In the genomic region with DNA sequence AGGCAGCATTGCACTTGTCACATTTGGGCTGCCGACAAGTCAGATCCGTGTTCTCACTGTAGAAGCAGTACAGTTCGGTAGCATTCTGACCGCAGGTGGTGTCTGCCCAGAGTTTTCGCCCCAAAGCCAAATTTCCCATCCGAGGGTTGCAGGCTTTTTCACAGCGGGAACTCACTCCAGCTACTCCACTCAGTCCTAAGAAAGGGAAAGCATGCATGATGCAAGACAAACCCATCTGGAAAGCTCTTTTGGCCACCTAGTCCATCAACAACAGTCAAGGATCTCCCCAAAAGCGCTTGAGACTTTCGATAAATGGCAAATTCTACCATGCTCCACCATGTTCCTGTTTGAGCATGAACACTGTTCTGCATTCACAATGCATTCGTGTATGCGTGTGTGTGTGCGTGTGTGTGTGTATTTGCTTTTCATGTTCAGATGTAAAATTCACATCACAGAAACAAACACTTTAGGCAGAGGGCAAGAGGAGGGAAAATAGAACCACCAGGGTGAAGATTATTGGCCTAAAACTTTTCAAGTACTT, we compare ENCODE assay signal across 15 cellular contexts. TPM values are rescaled to one million over a fixed set of nuclear protein-coding genes. Genes with fewer than 3 reads are reported as not detected.
DNase-seq lines count a peak whose midpoint lies in the region; ATAC-seq, FAIRE-seq and TF ChIP-seq lines count a peak whose summit lies in the region.
"Had no signal": no experiment of that assay in that cellular context is flagged by ENCODE, and none has a peak within 500 bp of the region (broad histone marks: within the 10 kb centered on the region; RNA-seq: fewer than 3 reads in every experiment).

No MANE protein-coding gene starts in this region.

- H4K91ac ChIP-seq in IMR-90 (ENCODE audit: insufficient read depth, low read depth, low read length) = no peak overlapping the region

- peak overlapping the region; percentile 90 for H3K4me2 ChIP-seq in A549
- no peak overlapping the region; the same call in 1 of the 2 replicates for H3K4me2 ChIP-seq in IMR-90 (ENCODE audit: low read depth, low read length)
- H3K4me2 ChIP-seq: GM23338, KMS-11 had no signal

- TF ChIP-seq CTCF in A549 (IDR thresholded peaks at IDR 0.05) (no peak), IMR-90 (conservative IDR thresholded peaks at IDR 0.05; ENCODE audit: low read depth, low read length) (no peak), coronary artery (IDR thresholded peaks at IDR 0.05) (no peak), osteocyte (IDR thresholded peaks at IDR 0.05) (no peak)

- dilution Hi-C loops in IMR-90 (cut with HindIII; ENCODE audit: low sequenced_read_pairs, unreplicated experiment) = no loop called here

- H3K36me3 ChIP-seq in IMR-90 (ENCODE audit: control insufficient read depth, insufficient read depth, low read length) = peaks cover 20% of the 10 kb centered on the region

- H3K4ac ChIP-seq in IMR-90 (ENCODE audit: low read depth, low read length) = peak overlapping the region; percentile 73

- H3K14ac ChIP-seq in IMR-90 (replicated peaks; ENCODE audit: low read depth, low read length) = peak overlapping the region; percentile 73

- peaks cover 73% of the 10 kb centered on the region for H3K4me1 Mint-ChIP-seq in osteocyte (ENCODE audit: unreplicated experiment)
- H3K4me1 Mint-ChIP-seq in stimulated activated naive B cell treated with anti-CD40 and anti-IgM and Interleukin-4, amounts not matched to agents 10 μg/mL and 1 μg/mL and 100 μg/mL, for 72 hours = peaks cover 9 to 20% of the 10 kb centered on the region in 2 donors
- H3K4me1 Mint-ChIP-seq in activated CD4-positive, alpha-beta memory T cell treated with anti-CD3 and anti-CD28 coated beads for 36 hours (ENCODE audit: low read depth) = peaks cover 16% of the 10 kb centered on the region

- no TSS peak for BruUV-seq in IMR-90 (replicated peaks; lab: Mats Ljungman, UMichigan)

- H2AFZ ChIP-seq in IMR-90 (replicated peaks; ENCODE audit: low read length, poor library complexity) = no peak overlapping the region
- H2AFZ ChIP-seq: GM23338 had no signal

- no peaks in the 10 kb centered on the region for H3K27me3 Mint-ChIP-seq in osteocyte (ENCODE audit: unreplicated experiment)
- peaks cover 32 to 65% of the 10 kb centered on the region in 2 donors for H3K27me3 Mint-ChIP-seq in stimulated activated naive B cell treated with anti-CD40 and anti-IgM and Interleukin-4, amounts not matched to agents 10 μg/mL and 1 μg/mL and 100 μg/mL, for 72 hours
- peaks cover 45% of the 10 kb centered on the region for H3K27me3 Mint-ChIP-seq in activated CD4-positive, alpha-beta memory T cell treated with anti-CD3 and anti-CD28 coated beads for 36 hours

- POLR2A ChIA-PET in A549 (lab: Yijun Ruan, JAX) (no interaction called here), IMR-90 (lab: Charles Lee; ENCODE audit: unreplicated experiment) (no interaction called here)
- POLR2A ChIA-PET in activated CD4-positive, alpha-beta memory T cell treated with anti-CD3 and anti-CD28 coated beads for 36 hours (lab: Charles Lee) = no interaction called here

- TF ChIP-seq EP300 in A549 (IDR thresholded peaks at IDR 0.05) = no peak

- 96% methylated on average over 12 of the region's 12 CpGs for WGBS in A549 (ENCODE audit: missing lambda C conversion rate)
- WGBS in IMR-90 (ENCODE audit: extremely low coverage in 2 of 2, insufficient read length in 1 of 2), 2 experiments = 92% methylated on average over 4 of the region's 12 CpGs; no CpG with 5 or more reads in 1 of the 2 experiments

- no peak overlapping the region for H2BK5ac ChIP-seq in IMR-90 (ENCODE audit: low read depth, low read length, poor library complexity, severe bottlenecking)

- H2BK120ac ChIP-seq in IMR-90 (ENCODE audit: low read depth, low read length) = peak overlapping the region; percentile 74

- TF ChIP-seq RAD21 in A549 (conservative IDR thresholded peaks at IDR 0.05 in 1 of 2, IDR thresholded peaks at IDR 0.05 in 1 of 2) (no peak), IMR-90 (IDR thresholded peaks at IDR 0.05; ENCODE audit: low read length) (no peak)

- peak overlapping the region; percentile 92 for H3K4me3 Mint-ChIP-seq in osteocyte (ENCODE audit: unreplicated experiment)
- no peak overlapping the region for H3K4me3 Mint-ChIP-seq in stimulated activated naive B cell treated with anti-CD40 and anti-IgM and Interleukin-4, amounts not matched to agents 10 μg/mL and 1 μg/mL and 100 μg/mL, for 72 hours
- H3K4me3 Mint-ChIP-seq in activated CD4-positive, alpha-beta memory T cell treated with anti-CD3 and anti-CD28 coated beads for 36 hours = no peak overlapping the region
- H3K4me3 Mint-ChIP-seq: GM23338 had no signal

- H2AK5ac ChIP-seq in IMR-90 (ENCODE audit: low read depth, low read length) = peak overlapping the region; percentile 95; the same call in 1 of the 2 replicates

- FAIRE-seq in A549 (lab: Jason Lieb, UNC) = peak; percentile 51

- peaks cover 19% of the 10 kb centered on the region; the same call in 1 of the 2 replicates for H4K20me1 ChIP-seq in IMR-90 (ENCODE audit: insufficient read depth, low read length)

- H4K5ac ChIP-seq in IMR-90 (ENCODE audit: low read depth, low read length) = no peak overlapping the region

- no peak overlapping the region for H3K9ac ChIP-seq in IMR-90 (ENCODE audit: low read depth, low read length)
- H3K9ac ChIP-seq: KMS-11 had no signal

- H3K79me1 ChIP-seq in IMR-90 (ENCODE audit: low read depth in 1 of 2, low read length in 2 of 2) = peaks cover 25 to 52% of the 10 kb centered on the region in 2 experiments

- H3K56ac ChIP-seq in IMR-90 (ENCODE audit: extremely low read depth, insufficient read depth, low read length) = no peak overlapping the region

- H3K9me3 Mint-ChIP-seq in osteocyte (ENCODE audit: unreplicated experiment) = no peaks in the 10 kb centered on the region
- H3K9me3 Mint-ChIP-seq in stimulated activated naive B cell treated with anti-CD40 and anti-IgM and Interleukin-4, amounts not matched to agents 10 μg/mL and 1 μg/mL and 100 μg/mL, for 72 hours = no peaks in the 10 kb centered on the region
- no peaks in the 10 kb centered on the region for H3K9me3 Mint-ChIP-seq in activated CD4-positive, alpha-beta memory T cell treated with anti-CD3 and anti-CD28 coated beads for 36 hours
- H3K9me3 Mint-ChIP-seq: GM23338 had no signal

- H3K18ac ChIP-seq in IMR-90 (ENCODE audit: low read depth, low read length) = no peak overlapping the region

- intact Hi-C loops in IMR-90 (cut with micrococcal nuclease) = no loop called here
- intact Hi-C loops in activated CD4-positive, alpha-beta memory T cell treated with anti-CD3 and anti-CD28 coated beads for 36 hours (cut with micrococcal nuclease) = no loop called here

- H4K8ac ChIP-seq in IMR-90 (ENCODE audit: low read depth in 2 of 2, low read length in 2 of 2) = peak overlapping the region in 1 of 2 experiments; percentile 55; a peak in 2 of 4 replicates

- H3K23ac ChIP-seq in IMR-90 (ENCODE audit: low read depth, low read length) = peak overlapping the region; percentile 84; the same call in 1 of the 2 replicates

- CTCF ChIA-PET in A549 (lab: Yijun Ruan, JAX) = interaction anchor here (1.0 to 1.7 kb wide), 5 partner anchors 9 to 205 kb away, joined by 3 to 5 read pairs (median 3); no protein-coding TSS in a partner anchor
- CTCF ChIA-PET in IMR-90 (lab: Yijun Ruan, JAX) = interaction anchor here (0.6 kb wide), 1 partner anchor 525 kb away, joined by 4 read pairs; no protein-coding TSS in a partner anchor
- CTCF ChIA-PET in activated CD4-positive, alpha-beta memory T cell treated with anti-CD3 and anti-CD28 coated beads for 36 hours (lab: Charles Lee) = no interaction called here

- TF ChIP-seq POLR2A in A549 (IDR thresholded peaks at IDR 0.05; ENCODE audit: low read length) (no peak), IMR-90 (IDR thresholded peaks at IDR 0.05; ENCODE audit: low read depth, low read length) (0 out of 2 replicates have a peak, but pooled peaks have one; percentile 50), GM18505 (IDR thresholded peaks at IDR 0.05; ENCODE audit: borderline replicate concordance, extremely low read depth, insufficient read depth, insufficient read length) (no peak)

- peaks cover 8% of the 10 kb centered on the region for H3K27me3 ChIP-seq in IMR-90 (ENCODE audit: control insufficient read depth, insufficient read depth, low read length)

- H3K27ac Mint-ChIP-seq in osteocyte (ENCODE audit: unreplicated experiment) = peak overlapping the region; percentile 97
- no peak overlapping the region for H3K27ac Mint-ChIP-seq in stimulated activated naive B cell treated with anti-CD40 and anti-IgM and Interleukin-4, amounts not matched to agents 10 μg/mL and 1 μg/mL and 100 μg/mL, for 72 hours
- no peak overlapping the region for H3K27ac Mint-ChIP-seq in activated CD4-positive, alpha-beta memory T cell treated with anti-CD3 and anti-CD28 coated beads for 36 hours
- H3K27ac Mint-ChIP-seq: GM23338 had no signal

- in situ Hi-C loops in IMR-90 (cut with MboI; ENCODE audit: low sequenced_read_pairs) = no loop called here

- no peak for ATAC-seq in A549
- no peak for ATAC-seq in IMR-90 (ENCODE audit: low read depth)
- no peak for ATAC-seq in stimulated activated naive B cell treated with anti-CD40 and anti-IgM and Interleukin-4, amounts not matched to agents 10 μg/mL and 1 μg/mL and 100 μg/mL, for 72 hours (replicated peaks)
- no peak for ATAC-seq in GM18505 (IDR thresholded peaks at IDR 0.05; ENCODE audit: unreplicated experiment)
- ATAC-seq: GM23338 had no signal

- H3K9me1 ChIP-seq in IMR-90 (ENCODE audit: insufficient read depth, low read length) = peaks cover 10% of the 10 kb centered on the region

- H3K4me3 ChIP-seq in A549 (no peak overlapping the region), IMR-90 (ENCODE audit: insufficient read depth, low read depth, low read length) (no peak overlapping the region), coronary artery (peak overlapping the region; percentile 38)
- H3K4me3 ChIP-seq: GM23338 had no signal

- H3K4me1 ChIP-seq in A549 (peaks cover 64% of the 10 kb centered on the region), IMR-90 (ENCODE audit: control insufficient read depth, insufficient read depth, low read length) (peaks cover 19% of the 10 kb centered on the region)

- H2BK20ac ChIP-seq in IMR-90 (ENCODE audit: low read depth, low read length) = no peak overlapping the region

- H2BK15ac ChIP-seq in IMR-90 (ENCODE audit: low read depth, low read length) = no peak overlapping the region

- DNase-seq in A549 (ENCODE audit: low read depth in 1 of 2, low spot score in 1 of 2) (no peak), IMR-90 (peak; percentile 14), coronary artery (ENCODE audit: low spot score) (no peak), osteocyte (ENCODE audit: extremely low spot score, unreplicated experiment) (no peak)
- no peak for DNase-seq in stimulated activated naive B cell treated with anti-CD40 and anti-IgM and Interleukin-4, amounts not matched to agents 10 μg/mL and 1 μg/mL and 100 μg/mL, for 72 hours
- DNase-seq in activated CD4-positive, alpha-beta memory T cell treated with anti-CD3 and anti-CD28 coated beads for 36 hours = no peak
- DNase-seq: Caco-2, NCI-H1048, NCI-H1436 treated with DMSO at 0.1 percent for 48 hours, NCI-H2029 treated with DMSO at 0.1 percent for 48 hours, NCI-H2171 treated with DMSO at 0.1 percent for 48 hours, SW 1271 had no signal

- no peak overlapping the region; a peak in 1 of 6 replicates for H3K27ac ChIP-seq in A549
- H3K27ac ChIP-seq in IMR-90 (ENCODE audit: insufficient read depth, low read length) = no peak overlapping the region
- no peak overlapping the region for H3K27ac ChIP-seq in coronary artery
- H3K27ac ChIP-seq: KMS-11 had no signal

- no peak overlapping the region for H2AK9ac ChIP-seq in IMR-90 (replicated peaks; ENCODE audit: low read depth, low read length, poor library complexity)

- peaks cover 63% of the 10 kb centered on the region for H3K36me3 Mint-ChIP-seq in osteocyte (ENCODE audit: unreplicated experiment)
- no peaks in the 10 kb centered on the region for H3K36me3 Mint-ChIP-seq in stimulated activated naive B cell treated with anti-CD40 and anti-IgM and Interleukin-4, amounts not matched to agents 10 μg/mL and 1 μg/mL and 100 μg/mL, for 72 hours
- no peaks in the 10 kb centered on the region for H3K36me3 Mint-ChIP-seq in activated CD4-positive, alpha-beta memory T cell treated with anti-CD3 and anti-CD28 coated beads for 36 hours

- H3K9me3 ChIP-seq in A549 (no peaks in the 10 kb centered on the region), IMR-90 (ENCODE audit: control insufficient read depth, insufficient read depth, low read length) (no peaks in the 10 kb centered on the region)
- H3K9me3 ChIP-seq: Caco-2 had no signal

RNA-seq across cellular contexts. Expression of a gene that starts 3.2 kb away (rescaled TPM):
- polyA plus RNA-seq in A549 (2011; rRNA removed) (132 and 168 TPM in 2 replicates), A549 (2017; fragmentation: RNase III; extraction: RNeasy Plus Mini Kit Qiagen cat#74134 plus additional on column Dnase treatment) (36.9 to 37.3 TPM (median 37.1 TPM) in 3 replicates), IMR-90 (2012; rRNA removed) (41.9 and 54.6 TPM in 2 replicates)
- 63.1 and 77.4 TPM in 2 replicates for polyA plus RNA-seq in A549 (2012; cell fraction: cytosol; rRNA removed)
- polyA plus RNA-seq in A549 (2012; cell fraction: nucleus; rRNA removed) = 77.0 and 82.3 TPM in 2 replicates
- 274 and 323 TPM in 2 replicates for polyA minus RNA-seq in A549 (2011; rRNA and poly(A)+ RNA removed)
- total RNA-seq in IMR-90 (2012; rRNA removed) (38.6 and 56.6 TPM in 2 replicates), osteocyte (654 and 670 TPM in 2 replicates)
- 31.5 and 63.6 TPM in 2 replicates for polyA plus RNA-seq in IMR-90 (2012; cell fraction: cytosol; rRNA removed)
- 26.9 and 52.8 TPM in 2 replicates for polyA plus RNA-seq in IMR-90 (2012; cell fraction: nucleus; rRNA removed; ENCODE audit: low replicate concordance)
- total RNA-seq in activated CD4-positive, alpha-beta memory T cell treated with anti-CD3 and anti-CD28 coated beads for 36 hours = under 1 TPM in 1 of 2 experiments, not detected in 1; 0.29 TPM

Comparison
In these comparisons a context has a peak if more than half of its experiments do, and no peak if none do; other contexts are left out.
1. RNA of a gene that starts 3.2 kb away (total RNA-seq): 654 to 670 TPM in osteocyte and 38.6 to 56.6 TPM in IMR-90; 0.29 TPM in activated CD4-positive, alpha-beta memory T cell treated with anti-CD3 and anti-CD28 coated beads for 36 hours; every median in the first group is over 10 times any median in the second.